8 cellular contexts compared by ENCODE assay signal in the genomic region with DNA sequence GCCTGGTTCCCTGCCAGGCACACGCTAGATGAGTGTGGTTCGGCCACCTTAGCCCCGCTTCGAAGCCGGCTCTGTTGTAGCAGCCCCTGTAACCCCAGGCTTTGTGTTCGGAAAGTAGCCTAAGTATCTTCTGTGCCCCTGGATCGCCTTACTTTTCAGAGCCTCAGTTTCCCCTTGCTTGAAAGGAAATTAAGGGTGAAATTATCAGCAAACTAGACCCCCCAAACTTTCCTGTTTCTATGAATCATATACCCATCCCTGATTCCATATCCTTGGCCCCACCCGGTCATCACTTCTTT. TPM values are rescaled to one million over a fixed set of nuclear protein-coding genes. Genes with fewer than 3 reads are reported as not detected.
A peak's percentile ranks its signal among the peaks of the same experiment; 100 is the strongest.
DNase-seq lines count a peak whose midpoint lies in the region; ATAC-seq, FAIRE-seq and TF ChIP-seq lines count a peak whose summit lies in the region.

No MANE protein-coding gene starts in this region.

- under 1% methylated on average over 8 of the region's 8 CpGs for WGBS in right cardiac atrium
- WGBS in small intestine, 3 donors = 0 to 1% (median 1%) methylated on average over 8 of the region's 8 CpGs

- H3K4me1 ChIP-seq in HAP-1 (peaks cover 20% of the 10 kb centered on the region), right cardiac atrium (ENCODE audit: control insufficient read depth, insufficient read depth, low read length) (peaks cover 7% of the 10 kb centered on the region), small intestine (ENCODE audit: control insufficient read depth in 2 of 2, insufficient read depth in 1 of 2, low read depth in 1 of 2, low read length in 1 of 2) (peaks cover 0 to 14% of the 10 kb centered on the region in 2 donors)

- H3K27me3 ChIP-seq in HAP-1 (ENCODE audit: low read depth) (no peaks in the 10 kb centered on the region), WERI-Rb-1 (ENCODE audit: insufficient read depth, low read depth, severe bottlenecking) (no peaks in the 10 kb centered on the region), right cardiac atrium (ENCODE audit: control insufficient read depth, insufficient read depth) (no peaks in the 10 kb centered on the region), small intestine (ENCODE audit: control insufficient read depth in 2 of 2, insufficient read depth in 2 of 2, low read length in 2 of 2) (no peaks in the 10 kb centered on the region)

- TF ChIP-seq CTCF in WERI-Rb-1 (IDR thresholded peaks at IDR 0.05; ENCODE audit: low read depth, low read length) = no peak

- intact Hi-C loops in right cardiac atrium (cut with DNase I) = no loop called here

- H3K9me3 ChIP-seq in HAP-1 (no peaks in the 10 kb centered on the region), WERI-Rb-1 (ENCODE audit: severe bottlenecking) (no peaks in the 10 kb centered on the region), right cardiac atrium (ENCODE audit: control insufficient read depth, low read length) (no peaks in the 10 kb centered on the region), small intestine (ENCODE audit: control insufficient read depth, low read depth) (no peaks in the 10 kb centered on the region)

- peaks cover 60% of the 10 kb centered on the region for H3K36me3 ChIP-seq in HAP-1 (replicated peaks)
- peaks cover 52% of the 10 kb centered on the region for H3K36me3 ChIP-seq in WERI-Rb-1
- H3K36me3 ChIP-seq in small intestine (ENCODE audit: control insufficient read depth in 2 of 2, insufficient read depth in 2 of 2, low read length in 2 of 2) = peaks cover 7 to 8% of the 10 kb centered on the region in 2 donors

- no peak for ATAC-seq in right cardiac atrium

- in situ Hi-C loops in HAP-1 (cut with MboI; ENCODE audit: low sequenced_read_pairs) = no loop called here

- DNase-seq in HAP-1 (ENCODE audit: low spot score in 2 of 2) (peak; percentile 12 to 13), WERI-Rb-1 (no peak), right cardiac atrium (no peak), small intestine (no peak), NCI-H1436 treated with DMSO at 0.1 percent for 48 hours (lab: John Stamatoyannopoulos, UW) (no peak), NOMO-1 treated with dmso at 0.1 percent for 144 hours (lab: John Stamatoyannopoulos, UW; ENCODE audit: unreplicated experiment) (no peak), AG08396 (ENCODE audit: low spot score) (no peak), cerebellar cortex (ENCODE audit: low spot score) (no peak)

- FAIRE-seq in small intestine (lab: Jason Lieb, UNC) = no peak

- H3K4me3 ChIP-seq in HAP-1 (peak overlapping the region; percentile 77), WERI-Rb-1 (ENCODE audit: low read depth, low read length) (peak overlapping the region; percentile 90), right cardiac atrium (ENCODE audit: low read length) (peak overlapping the region; percentile 80), small intestine (ENCODE audit: low read depth in 1 of 2, low read length in 2 of 2) (peak overlapping the region; percentile 55 to 95)

- peak overlapping the region; percentile 72 for H3K27ac ChIP-seq in WERI-Rb-1
- H3K27ac ChIP-seq in right cardiac atrium (ENCODE audit: low read length) = peak overlapping the region; percentile 63
- H3K27ac ChIP-seq in small intestine (ENCODE audit: low read depth in 1 of 2, low read length in 1 of 2) = peak overlapping the region in 1 of 2 donors; percentile 75

RNA-seq across cellular contexts. Expression of gene PDCD11, which starts 0.3 kb away (rescaled TPM):
- 10 to 100 TPM in 3 of 4 donors, 1 to 10 TPM in 1; 9.4 to 15.7 (median 12.1) TPM for total RNA-seq in right cardiac atrium
- polyA plus RNA-seq in right cardiac atrium = 7.6 TPM
- 10 to 100 TPM in 1 of 3 donors, 1 to 10 TPM in 2; 5.9 to 17.4 (median 9.2) TPM for polyA plus RNA-seq in small intestine

RNA-seq across cellular contexts. Expression of gene ATP5MK, which starts 0.5 kb away (rescaled TPM):
- total RNA-seq in right cardiac atrium = 100 to 1,000 TPM; 819 to 995 (median 889) TPM
- 3,797 TPM for polyA plus RNA-seq in right cardiac atrium
- polyA plus RNA-seq in small intestine = 1,000 to 10,000 TPM in 2 of 3 donors, 100 to 1,000 TPM in 1; 975 to 1,935 (median 1,087) TPM

RNA-seq across cellular contexts. Expression of gene TAF5, which starts 29.0 kb away (rescaled TPM):
- total RNA-seq in right cardiac atrium = 1 to 10 TPM; 1.6 to 2.9 (median 2.0) TPM
- polyA plus RNA-seq in right cardiac atrium (1.5 TPM), small intestine (1 to 10 TPM; 2.7 to 3.4 (median 3.3) TPM)

RNA-seq across cellular contexts. Expression of gene PCGF6, which starts 45.8 kb away (rescaled TPM):
- total RNA-seq in right cardiac atrium = 1 to 10 TPM; 6.6 to 8.6 (median 7.0) TPM
- polyA plus RNA-seq in right cardiac atrium (5.5 TPM), small intestine (1 to 10 TPM; 5.9 to 7.1 (median 6.0) TPM)

RNA-seq across cellular contexts. Expression of gene CALHM2, which starts 55.4 kb away (rescaled TPM):
- 10 to 100 TPM; 24.6 to 31.9 (median 30.3) TPM for total RNA-seq in right cardiac atrium
- polyA plus RNA-seq in right cardiac atrium (22.1 TPM), small intestine (10 to 100 TPM in 1 of 3 donors, 1 to 10 TPM in 2; 1.1 to 29.1 (median 5.4) TPM)

Comparison
In these comparisons a context has a peak if more than half of its experiments do, and no peak if none do; other contexts are left out.
1. DNase-seq: peak in HAP-1 (2 of 2); none in WERI-Rb-1 (single experiment), right cardiac atrium (0 of 3), small intestine (single experiment), NCI-H1436 treated with DMSO at 0.1 percent for 48 hours (single experiment), NOMO-1 treated with dmso at 0.1 percent for 144 hours (single experiment), AG08396 (single experiment) and cerebellar cortex (single experiment).
2. Peak in every context shown above with its lines, with median percentiles within 50 percentile points of each other: H3K4me3 ChIP-seq.